ENCODE assay signal across 20 cellular contexts in genomic region chr15:92533298-92533697, GRCh38.
"Had no signal": no experiment of that assay in that cellular context is flagged by ENCODE, and none has a peak within 500 bp of the region (broad histone marks: within the 10 kb centered on the region; RNA-seq: fewer than 3 reads in every experiment).

No MANE protein-coding gene starts in this region.

- FAIRE-seq: HTR-8/SVneo, RCC 7860 had no signal

- DNase-seq: Karpas-422, KG1, MM.1S, NCI-H1092 treated with DMSO at 0.1 percent for 48 hours, NCI-H1436, NCI-H187, NCI-H2029, NCI-H2081 treated with DMSO at 0.1 percent for 48 hours, NCI-H2171, NCI-H226, NCI-H446, NCI-H510A, NCI-H524 treated with DMSO at 0.1 percent for 48 hours, NCI-H69, NCI-H774, Right ventricle myocardium superior, RPMI8226, SIG-M5 had no signal
